ENCODE assay signal across 1 cellular context in genomic region chr5:8114597-8115266, GRCh38.
TF ChIP-seq lines count a peak whose summit lies in the region.

No MANE protein-coding gene starts in this region.

TF ChIP-seq in GM23338, 12 proteins besides CTCF, POLR2A, EP300 and RAD21:
- TF ChIP-seq REST (IDR thresholded peaks at IDR 0.05; ENCODE audit: unreplicated experiment) (no peak), ZNF114 (CRISPR knock-in tag; IDR thresholded peaks at IDR 0.05) (no peak), POLR2AphosphoS5 (IDR thresholded peaks at IDR 0.05; ENCODE audit: low read depth) (no peak), NANOG (IDR thresholded peaks at IDR 0.05; ENCODE audit: borderline replicate concordance) (no peak), EZH2phosphoT487 (IDR thresholded peaks at IDR 0.05; ENCODE audit: unreplicated experiment) (no peak), EZH2 (IDR thresholded peaks at IDR 0.05; ENCODE audit: low read depth, unreplicated experiment) (no peak), JUNB (IDR thresholded peaks at IDR 0.05; ENCODE audit: unreplicated experiment) (no peak)
